27 cellular contexts compared by ENCODE assay signal in the genomic region with DNA sequence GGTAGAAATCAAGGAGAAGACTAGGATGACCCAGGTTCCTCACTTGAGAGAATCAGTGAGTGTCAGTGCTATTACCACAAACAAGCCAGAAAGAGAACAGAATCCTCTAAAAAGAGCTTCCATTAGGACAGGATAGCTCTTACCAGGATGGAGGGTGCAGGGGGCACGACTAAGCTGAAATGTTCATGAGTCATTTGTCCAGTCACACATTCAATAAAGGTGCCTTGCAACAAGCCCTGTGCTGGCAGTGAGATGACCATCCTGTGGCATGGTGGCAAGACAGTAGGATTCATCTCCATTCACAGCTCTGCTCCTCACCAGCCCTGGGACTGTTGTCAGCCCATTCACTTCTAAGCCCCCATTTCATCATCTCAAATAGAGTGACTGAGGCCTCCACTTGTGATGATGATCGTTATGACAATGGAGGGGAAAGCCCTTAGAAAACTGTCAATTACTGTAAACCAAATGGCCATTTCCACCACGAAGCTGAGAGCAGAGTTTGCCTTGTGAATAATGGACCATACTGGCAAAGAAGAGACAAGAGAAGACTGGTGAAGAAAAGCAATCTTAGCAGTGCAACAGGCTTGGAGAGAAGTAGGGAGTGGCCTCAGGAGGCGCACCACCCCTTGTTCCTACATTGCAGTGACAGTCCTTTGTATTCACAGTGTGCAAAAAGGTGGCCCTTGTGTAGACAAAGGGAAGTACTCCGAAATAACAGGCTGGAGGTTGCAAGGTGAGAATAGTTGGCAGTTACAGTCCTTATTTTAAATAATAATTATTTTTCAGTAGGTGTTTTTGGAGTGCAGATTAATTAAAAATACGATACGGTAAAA. TPM values are rescaled to one million over a fixed set of nuclear protein-coding genes. Genes with fewer than 3 reads are reported as not detected.
DNase-seq lines count a peak whose midpoint lies in the region; ATAC-seq, FAIRE-seq and TF ChIP-seq lines count a peak whose summit lies in the region.
"Had no signal": no experiment of that assay in that cellular context is flagged by ENCODE, and none has a peak within 500 bp of the region (broad histone marks: within the 10 kb centered on the region; RNA-seq: fewer than 3 reads in every experiment).

No MANE protein-coding gene starts in this region.

- H3K79me2 ChIP-seq in PC-3 (ENCODE audit: low read length), result no peaks in the 10 kb centered on the region

- H3F3A ChIP-seq in PC-3 (ENCODE audit: low read length, unreplicated experiment), result no peaks in the 10 kb centered on the region

- H3K9ac ChIP-seq in PC-3 (ENCODE audit: low read length), result no peak overlapping the region
- H3K9ac ChIP-seq: BLaER1 treated with 17β-estradiol and CSF1 and Interleukin-3, amounts not matched to agents 10 nM and 100 nM; KMS-11 had no signal

- WGBS in esophagus muscularis mucosa, result 94% methylated on average over 7 of the region's 7 CpGs

- intact Hi-C loops in PC-3 (cut with micrococcal nuclease), result no loop called here
- intact Hi-C loops in esophagus muscularis mucosa (cut with DNase I), result no loop called here
- intact Hi-C loops in tibial artery (cut with DNase I; ENCODE audit: low total_unique reads), result no loop called here

- H3K9me2 ChIP-seq in PC-3 (replicated peaks; ENCODE audit: low read length), result no peaks in the 10 kb centered on the region

- TF ChIP-seq CTCF in PC-3 (conservative IDR thresholded peaks at IDR 0.05; ENCODE audit: low read depth, low read length), result no peak
- TF ChIP-seq CTCF in esophagus muscularis mucosa (IDR thresholded peaks at IDR 0.05), result no peak
- no peak for TF ChIP-seq CTCF in tibial artery (IDR thresholded peaks at IDR 0.05)

- H3K4me1 ChIP-seq in PC-3 (ENCODE audit: insufficient read depth, low read length) (no peaks in the 10 kb centered on the region; the same call in 1 of the 2 replicates), esophagus muscularis mucosa (peaks cover 0 to 2% (median 0%) of the 10 kb centered on the region in 4 donors), tibial artery (peaks cover 0 to 4% (median 0%) of the 10 kb centered on the region in 4 donors)
- H3K4me1 ChIP-seq: A549; BLaER1 treated with 17β-estradiol and CSF1 and Interleukin-3, amounts not matched to agents 10 nM and 100 nM; Peyer's patch had no signal

- TF ChIP-seq EP300 in esophagus muscularis mucosa (IDR thresholded peaks at IDR 0.05), result no peak

- TF ChIP-seq POLR2A in esophagus muscularis mucosa (IDR thresholded peaks at IDR 0.05; ENCODE audit: low read depth), result no peak

- H3K36me3 ChIP-seq in PC-3 (ENCODE audit: low read depth, low read length), result no peaks in the 10 kb centered on the region
- H3K36me3 ChIP-seq in esophagus muscularis mucosa, result no peaks in the 10 kb centered on the region
- no peaks in the 10 kb centered on the region for H3K36me3 ChIP-seq in tibial artery
- H3K36me3 ChIP-seq: BLaER1 treated with 17β-estradiol and CSF1 and Interleukin-3, amounts not matched to agents 10 nM and 100 nM; Peyer's patch had no signal

- no peak overlapping the region for H3K27ac ChIP-seq in PC-3 (ENCODE audit: low read length)
- H3K27ac ChIP-seq in esophagus muscularis mucosa (replicated peaks in 1 of 4), result no peak overlapping the region
- H3K27ac ChIP-seq in tibial artery, result no peak overlapping the region
- H3K27ac ChIP-seq: A549; BLaER1 treated with 17β-estradiol and CSF1 and Interleukin-3, amounts not matched to agents 10 nM and 100 nM; KMS-11; Peyer's patch had no signal

- DNase-seq in HT-29 (ENCODE audit: low spot score), result peak; percentile 16
- DNase-seq in PC-3, result peak; percentile 33
- DNase-seq in esophagus muscularis mucosa (ENCODE audit: extremely low spot score), result peak; percentile 90
- DNase-seq in urothelium cell line (ENCODE audit: low spot score), result no peak
- DNase-seq in EL, result no peak
- DNase-seq in tibial artery, result no peak
- DNase-seq: AML-193; CD4-positive, alpha-beta T cell; DMS53; HCEC 1CT; IMR-90; MM.1S; NCI-H2029; NCI-H2171; NCI-H226; NCI-H510A; NCI-H69; Peyer's patch; SHP77 treated with DMSO at 0.1 percent for 48 hours had no signal

- no peak overlapping the region for H3K4me2 ChIP-seq in PC-3 (ENCODE audit: low read length)
- H3K4me2 ChIP-seq: A549; BLaER1 treated with 17β-estradiol and CSF1 and Interleukin-3, amounts not matched to agents 10 nM and 100 nM; GM23338; KMS-11 had no signal

- H3K27me3 ChIP-seq in PC-3 (ENCODE audit: low read length) (no peaks in the 10 kb centered on the region; the same call in 1 of the 2 replicates), esophagus muscularis mucosa (peaks cover 0 to 4% (median 0%) of the 10 kb centered on the region in 4 donors), tibial artery (no peaks in the 10 kb centered on the region)
- H3K27me3 ChIP-seq: BLaER1 treated with 17β-estradiol and CSF1 and Interleukin-3, amounts not matched to agents 10 nM and 100 nM; Peyer's patch had no signal

- peak; percentile 44 for FAIRE-seq in urothelium cell line (lab: Jason Lieb, UNC)
- FAIRE-seq: A549, D721Med, G401.6 had no signal

- peak; percentile 71 for ATAC-seq in PC-3
- no peak for ATAC-seq in HG03565 (IDR thresholded peaks at IDR 0.05; ENCODE audit: unreplicated experiment)
- ATAC-seq: A549, GM23338 had no signal

- no peak overlapping the region for H2AFZ ChIP-seq in PC-3 (ENCODE audit: low read length)

- H3K4me3 ChIP-seq in PC-3 (ENCODE audit: low read length) (no peak overlapping the region), esophagus muscularis mucosa (no peak overlapping the region), tibial artery (no peak overlapping the region)
- H3K4me3 ChIP-seq: A549; BLaER1 treated with 17β-estradiol and CSF1 and Interleukin-3, amounts not matched to agents 10 nM and 100 nM; GM23338; Peyer's patch had no signal

- H3K9me3 ChIP-seq in PC-3 (ENCODE audit: low read length) (no peaks in the 10 kb centered on the region), esophagus muscularis mucosa (no peaks in the 10 kb centered on the region), tibial artery (no peaks in the 10 kb centered on the region)
- H3K9me3 ChIP-seq: A549, Peyer's patch had no signal

- H4K20me1 ChIP-seq in PC-3 (ENCODE audit: low read length), result no peaks in the 10 kb centered on the region
- H4K20me1 ChIP-seq: BLaER1 treated with 17β-estradiol and CSF1 and Interleukin-3, amounts not matched to agents 10 nM and 100 nM had no signal

- no TSS peak for BruUV-seq in PC-3 (replicated peaks; lab: Mats Ljungman, UMichigan)

- POLR2A ChIA-PET in PC-3 (lab: Charles Lee; ENCODE audit: unreplicated experiment), result no interaction called here

- CTCF ChIA-PET in PC-3 (lab: Charles Lee), result no interaction called here

RNA-seq across cellular contexts. Expression of a gene that starts 9.0 kb away (rescaled TPM):
- total RNA-seq in HT-29 (2014; rRNA removed; shearing (Covaris generic)), result 0.10 and 0.26 TPM in 2 replicates
- total RNA-seq in PC-3 (2014; rRNA removed) (3.3 and 3.4 TPM in 2 replicates), esophagus muscularis mucosa (10 to 100 TPM in 1 of 4 donors, 1 to 10 TPM in 3; 3.3 to 10.4 (median 6.2) TPM)
- total RNA-seq: CD4-positive, alpha-beta T cell; Daoy; IMR-90 had no signal

Comparison
In these comparisons a context has a peak if more than half of its experiments do, and no peak if none do; other contexts are left out.
1. DNase-seq: peak in HT-29 (single experiment), PC-3 (single experiment) and esophagus muscularis mucosa (single experiment); none in urothelium cell line (single experiment), EL (single experiment) and tibial artery (0 of 2).